ENCODE assay signal across 1 cellular context in genomic region chr16:976389-976931, GRCh38.
A peak's percentile ranks its signal among the peaks of the same experiment; 100 is the strongest.
TF ChIP-seq lines count a peak whose summit lies in the region.

No MANE protein-coding gene starts in this region.

TF ChIP-seq in HepG2, 621 proteins besides CTCF, POLR2A, EP300 and RAD21:
- no peak for TF ChIP-seq TAF15 (IDR thresholded peaks at IDR 0.05; ENCODE audit: low read depth, low read length, poor library complexity, severe bottlenecking)
- peak; percentile 27; the same call in 1 of the 2 replicates for TF ChIP-seq TFAP4 (IDR thresholded peaks at IDR 0.05; ENCODE audit: borderline replicate concordance, low read depth)
- 0 out of 2 replicates have a peak, but pooled peaks have one; percentile 8 for TF ChIP-seq ZNF687 (CRISPR knock-in tag; IDR thresholded peaks at IDR 0.05)
- TF ChIP-seq ZNF713 (CRISPR knock-in tag; IDR thresholded peaks at IDR 0.05), result no peak
- TF ChIP-seq E2F2 (CRISPR knock-in tag; IDR thresholded peaks at IDR 0.05; ENCODE audit: borderline replicate concordance), result no peak
- TF ChIP-seq ETV6 (CRISPR knock-in tag; conservative IDR thresholded peaks at IDR 0.05), result no peak
- no peak for TF ChIP-seq ZNF317 (CRISPR knock-in tag; IDR thresholded peaks at IDR 0.05)
- no peak for TF ChIP-seq GABPA (IDR thresholded peaks at IDR 0.05; ENCODE audit: low read depth, low read length)
- TF ChIP-seq GABPA (CRISPR knock-in tag; IDR thresholded peaks at IDR 0.05; ENCODE audit: low read depth), result no peak
- TF ChIP-seq UBTF (CRISPR knock-in tag; IDR thresholded peaks at IDR 0.05), result 0 out of 2 replicates have a peak, but pooled peaks have one; percentile 0
- 0 out of 2 replicates have a peak, but pooled peaks have one; percentile 21 for TF ChIP-seq SKIL (CRISPR knock-in tag; IDR thresholded peaks at IDR 0.05; ENCODE audit: borderline replicate concordance)
- TF ChIP-seq ZNF614 (CRISPR knock-in tag; IDR thresholded peaks at IDR 0.05; ENCODE audit: borderline replicate concordance), result no peak
- no peak for TF ChIP-seq NRL (CRISPR knock-in tag; IDR thresholded peaks at IDR 0.05; ENCODE audit: borderline replicate concordance)
